In the genomic region with DNA sequence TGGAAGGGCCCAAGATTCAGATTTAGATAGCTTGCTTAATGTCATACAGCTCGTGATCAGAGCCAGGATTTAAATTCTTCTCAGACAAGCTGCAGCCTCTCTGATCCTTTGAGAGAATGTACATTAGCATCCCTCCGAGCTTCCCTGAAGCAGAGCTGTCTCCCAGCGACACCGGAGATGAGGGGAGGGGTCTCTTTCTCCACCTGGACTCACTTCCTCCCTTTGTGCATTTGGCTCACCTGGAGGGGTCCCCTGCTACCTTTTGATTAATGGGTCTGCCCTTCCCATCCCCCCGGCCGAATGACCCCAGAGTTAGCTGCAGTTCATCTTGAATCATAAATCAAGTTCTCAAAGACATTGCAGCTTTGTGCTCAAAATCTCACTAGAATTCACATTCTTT, we compare ENCODE assay signal across 24 cellular contexts.
"Had no signal": no experiment of that assay in that cellular context is flagged by ENCODE, and none has a peak within 500 bp of the region (broad histone marks: within the 10 kb centered on the region; RNA-seq: fewer than 3 reads in every experiment).

No MANE protein-coding gene starts in this region.

- H3K36me3 ChIP-seq: brain microvascular endothelial cell, left lung, upper lobe of right lung had no signal

- H3K27me3 Mint-ChIP-seq: activated CD4-positive, alpha-beta T cell treated with anti-CD3 and anti-CD28 coated beads, Interleukin-2, amount 10 ng/mL, durations not matched to agents 7 days and 5 days; activated naive CD8-positive, alpha-beta T cell treated with anti-CD3 and anti-CD28 coated beads, Interleukin-2, amount 50 U/mL, for 24 hours; activated T-cell treated with anti-CD3 and anti-CD28 coated beads, Interleukin-2, amount 50 U/mL, for 24 hours; stimulated activated naive CD8-positive, alpha-beta T cell treated with anti-CD3 and anti-CD28 coated beads, Interleukin-15, amount 100 ng/mL, for 72 hours; T-cell had no signal

- H3K4me3 ChIP-seq: dorsolateral prefrontal cortex, left lung, upper lobe of right lung had no signal

- DNase-seq: activated CD4-positive, alpha-beta T cell treated with anti-CD3 and anti-CD28 coated beads, Interleukin-2, amount 10 ng/mL, durations not matched to agents 7 days and 5 days; activated CD8-positive, alpha-beta T cell treated with anti-CD3 and anti-CD28 coated beads, Interleukin-2, amount 10 ng/mL, durations not matched to agents 7 days and 5 days; activated naive CD4-positive, alpha-beta T cell treated with anti-CD3 and anti-CD28 coated beads, Interleukin-2, amount 10 ng/mL, durations not matched to agents 7 days and 5 days; activated naive CD8-positive, alpha-beta T cell treated with anti-CD3 and anti-CD28 coated beads, Interleukin-2, amount 50 U/mL, for 24 hours; activated T-cell treated with anti-CD3 and anti-CD28 coated beads, Interleukin-2, amount 50 U/mL, for 24 hours; anterior cingulate cortex; brain microvascular endothelial cell; central memory CD4-positive, alpha-beta T cell; dorsolateral prefrontal cortex; endodermal cell; foreskin keratinocyte; hypothalamus; kidney; left lung; nucleus accumbens; posterior cingulate gyrus; stimulated activated CD4-positive, alpha-beta T cell treated with anti-CD3 and anti-CD28 coated beads, Interleukin-12 subunit alpha, Interleukin-12 subunit beta, amount 100 ng/mL, for 4 hours; stimulated activated naive CD8-positive, alpha-beta T cell treated with anti-CD3 and anti-CD28 coated beads, Interleukin-15, amount 100 ng/mL, for 72 hours; T-cell; T1000; upper lobe of right lung had no signal

- H3K27ac ChIP-seq: brain microvascular endothelial cell, dorsolateral prefrontal cortex, foreskin keratinocyte, left lung, upper lobe of right lung had no signal

- H3K4me1 ChIP-seq: upper lobe of right lung had no signal

- ATAC-seq: activated CD4-positive, CD25-positive, alpha-beta regulatory T cell treated with anti-CD3 and anti-CD28 coated beads, Interleukin-2, amount 50 U/mL, for 24 hours; activated CD8-positive, alpha-beta T cell treated with anti-CD3 and anti-CD28 coated beads, Interleukin-2, amount 10 ng/mL, durations not matched to agents 7 days and 5 days; activated naive CD8-positive, alpha-beta T cell treated with anti-CD3 and anti-CD28 coated beads, Interleukin-2, amount 50 U/mL, for 24 hours; foreskin keratinocyte; left lung; SK-N-SH treated with all-trans-retinoic acid at 6 μM for 48 hours; stimulated activated naive CD8-positive, alpha-beta T cell treated with anti-CD3 and anti-CD28 coated beads, Interleukin-15, amount 100 ng/mL, for 72 hours; T-cell; upper lobe of right lung had no signal

- H3K27me3 ChIP-seq: brain microvascular endothelial cell, dorsolateral prefrontal cortex, foreskin keratinocyte, left lung, upper lobe of right lung had no signal

- H3K9me3 ChIP-seq: left lung, upper lobe of right lung had no signal

- H3K27ac Mint-ChIP-seq: activated CD4-positive, alpha-beta T cell treated with anti-CD3 and anti-CD28 coated beads, Interleukin-2, amount 10 ng/mL, durations not matched to agents 7 days and 5 days; activated CD8-positive, alpha-beta T cell treated with anti-CD3 and anti-CD28 coated beads, Interleukin-2, amount 10 ng/mL, durations not matched to agents 7 days and 5 days; activated naive CD4-positive, alpha-beta T cell treated with anti-CD3 and anti-CD28 coated beads, Interleukin-2, amount 10 ng/mL, durations not matched to agents 7 days and 5 days; activated naive CD8-positive, alpha-beta T cell treated with anti-CD3 and anti-CD28 coated beads, Interleukin-2, amount 50 U/mL, for 24 hours; activated T-cell treated with anti-CD3 and anti-CD28 coated beads, Interleukin-2, amount 50 U/mL, for 24 hours; activated T-helper 2 cell treated with anti-CD3 and anti-CD28 coated beads, Interferon-gamma antibody, Interleukin-2, Interleukin-4, amounts not matched to agents 10 μg/mL and 5 μg/mL and 100 μg/mL, durations not matched to agents 14 hours and 24 hours and 36 hours; endodermal cell had no signal

- H3K9me3 Mint-ChIP-seq: activated naive CD4-positive, alpha-beta T cell treated with anti-CD3 and anti-CD28 coated beads, Interleukin-2, amount 10 ng/mL, durations not matched to agents 7 days and 5 days; activated naive CD8-positive, alpha-beta T cell treated with anti-CD3 and anti-CD28 coated beads, Interleukin-2, amount 50 U/mL, for 24 hours; activated T-cell treated with anti-CD3 and anti-CD28 coated beads, Interleukin-2, amount 50 U/mL, for 24 hours; activated T-helper 2 cell treated with anti-CD3 and anti-CD28 coated beads, Interferon-gamma antibody, Interleukin-2, Interleukin-4, amounts not matched to agents 10 μg/mL and 5 μg/mL and 100 μg/mL, durations not matched to agents 14 hours and 24 hours and 36 hours; endodermal cell; T-cell had no signal

- H3K4me3 Mint-ChIP-seq: activated CD4-positive, alpha-beta T cell treated with anti-CD3 and anti-CD28 coated beads, Interleukin-2, amount 10 ng/mL, durations not matched to agents 7 days and 5 days; activated CD8-positive, alpha-beta T cell treated with anti-CD3 and anti-CD28 coated beads, Interleukin-2, amount 10 ng/mL, durations not matched to agents 7 days and 5 days; activated naive CD4-positive, alpha-beta T cell treated with anti-CD3 and anti-CD28 coated beads, Interleukin-2, amount 10 ng/mL, durations not matched to agents 7 days and 5 days; activated naive CD8-positive, alpha-beta T cell treated with anti-CD3 and anti-CD28 coated beads, Interleukin-2, amount 50 U/mL, for 24 hours; activated T-cell treated with anti-CD3 and anti-CD28 coated beads, Interleukin-2, amount 50 U/mL, for 24 hours; endodermal cell; stimulated activated naive CD8-positive, alpha-beta T cell treated with anti-CD3 and anti-CD28 coated beads, Interleukin-15, amount 100 ng/mL, for 72 hours had no signal
